In the genomic region with DNA sequence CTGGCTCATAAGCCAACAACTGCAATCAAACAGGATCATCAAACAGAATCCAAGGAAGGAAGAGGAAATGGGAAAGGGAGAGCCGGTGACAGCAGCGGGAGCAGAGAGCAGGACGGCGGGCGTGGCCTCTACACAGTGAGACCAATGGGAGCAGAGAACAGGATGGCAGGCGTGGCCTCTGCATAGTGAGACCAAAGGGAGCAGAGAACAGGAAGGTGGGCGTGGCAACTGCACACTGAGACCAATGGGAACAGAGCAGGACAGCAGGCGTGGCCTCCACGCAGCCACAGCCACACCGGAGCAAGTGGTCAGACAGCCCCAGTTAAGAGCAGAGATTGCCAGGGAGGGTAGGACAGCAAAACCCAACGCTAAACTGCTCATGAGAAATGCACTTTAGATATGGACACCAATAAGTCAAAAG, we compare ENCODE assay signal across 8 cellular contexts. TPM values are rescaled to one million over a fixed set of nuclear protein-coding genes. Genes with fewer than 3 reads are reported as not detected.
DNase-seq lines count a peak whose midpoint lies in the region; ATAC-seq, FAIRE-seq and TF ChIP-seq lines count a peak whose summit lies in the region.

No MANE protein-coding gene starts in this region.

- BruUV-seq in endothelial cell of umbilical vein (replicated peaks; lab: Mats Ljungman, UMichigan) = no TSS peak

- H3K9me1 ChIP-seq in endothelial cell of umbilical vein (replicated peaks; ENCODE audit: control insufficient read depth, extremely low read depth, insufficient read depth, low read length) = no peaks in the 10 kb centered on the region

- H3K9ac ChIP-seq in SK-N-SH = no peak overlapping the region
- H3K9ac ChIP-seq in endothelial cell of umbilical vein (replicated peaks; ENCODE audit: extremely low read depth, insufficient read depth, low read length) = no peak overlapping the region
- no peak overlapping the region for H3K9ac ChIP-seq in mesendoderm (ENCODE audit: low read length)

- H2AK5ac ChIP-seq in mesendoderm (ENCODE audit: low read length) = no peak overlapping the region

- TF ChIP-seq EP300 in SK-N-SH (IDR thresholded peaks at IDR 0.05; ENCODE audit: borderline replicate concordance in 1 of 2, low read depth in 1 of 2, low read length in 1 of 2) = no peak

- CTCF ChIA-PET in SK-N-SH (lab: Yijun Ruan, JAX) (interaction anchor here (0.8 to 2.1 kb wide), 4 partner anchors 21 to 180 kb away, joined by 3 to 13 read pairs (median 10); no protein-coding TSS in a partner anchor), endothelial cell of umbilical vein (lab: Charles Lee) (interaction anchor here (2.0 kb wide), 1 partner anchor 21 kb away, joined by 11 read pairs; no protein-coding TSS in a partner anchor)

- WGBS in SK-N-SH (ENCODE audit: low lambda C conversion rate) = 1% methylated on average over 11 of the region's 11 CpGs
- WGBS in mesendoderm (ENCODE audit: extremely low coverage, insufficient coverage, low lambda C conversion rate) = no CpG with 5 or more reads among the region's 11 CpGs

- TF ChIP-seq RAD21 in SK-N-SH (IDR thresholded peaks at IDR 0.05; ENCODE audit: low read length) = no peak

- H3K79me1 ChIP-seq in mesendoderm (ENCODE audit: low read length) = no peaks in the 10 kb centered on the region

- H2AFZ ChIP-seq in SK-N-SH (ENCODE audit: low read depth) (peak overlapping the region; percentile 19; the same call in 1 of the 2 replicates), endothelial cell of umbilical vein (ENCODE audit: low read depth, low read length) (peak overlapping the region; percentile 33)

- no peaks in the 10 kb centered on the region for H3K9me3 ChIP-seq in SK-N-SH
- H3K9me3 ChIP-seq in endothelial cell of umbilical vein (replicated peaks; ENCODE audit: control insufficient read depth, insufficient read depth, low read length) = no peaks in the 10 kb centered on the region

- H4K8ac ChIP-seq in mesendoderm (ENCODE audit: low read depth, low read length) = no peak overlapping the region

- FAIRE-seq in endothelial cell of umbilical vein (lab: Jason Lieb, UNC) = peak; percentile 98

- H3K4ac ChIP-seq in mesendoderm (ENCODE audit: low read depth, low read length) = no peak overlapping the region

- no peak for TF ChIP-seq CTCF in C4-2B (conservative IDR thresholded peaks at IDR 0.05)
- no peak for TF ChIP-seq CTCF in SK-N-SH (IDR thresholded peaks at IDR 0.05)
- no peak for TF ChIP-seq CTCF in endothelial cell of umbilical vein (IDR thresholded peaks at IDR 0.05; ENCODE audit: extremely low read depth in 1 of 2, insufficient read depth in 1 of 2, low read depth in 1 of 2, low read length in 2 of 2)
- TF ChIP-seq CTCF in type B pancreatic cell (conservative IDR thresholded peaks at IDR 0.05) = no peak

- H3K4me3 Mint-ChIP-seq in type B pancreatic cell = peak overlapping the region; percentile 76

- H4K5ac ChIP-seq in mesendoderm (ENCODE audit: low read length) = no peak overlapping the region

- no peaks in the 10 kb centered on the region for H3K79me2 ChIP-seq in SK-N-SH (ENCODE audit: insufficient read depth)
- no peaks in the 10 kb centered on the region for H3K79me2 ChIP-seq in endothelial cell of umbilical vein (ENCODE audit: control insufficient read depth, insufficient read depth, low read length)
- no peaks in the 10 kb centered on the region for H3K79me2 ChIP-seq in mesendoderm (ENCODE audit: control insufficient read depth, insufficient read depth, low read length)

- H3K56ac ChIP-seq in mesendoderm (ENCODE audit: low read length) = no peak overlapping the region

- peaks cover 15% of the 10 kb centered on the region for H3K4me1 Mint-ChIP-seq in type B pancreatic cell (ENCODE audit: unreplicated experiment)

- H3K4me3 ChIP-seq in SK-N-SH (ENCODE audit: low read depth in 2 of 2, low read length in 1 of 2) (peak overlapping the region; percentile 42 to 53), endothelial cell of umbilical vein (replicated peaks in 1 of 3; ENCODE audit: insufficient read depth in 1 of 3, low read depth in 1 of 3, low read length in 3 of 3) (no peak overlapping the region), mesendoderm (ENCODE audit: low read length) (no peak overlapping the region)

- H2BK5ac ChIP-seq in mesendoderm (ENCODE audit: low read length) = no peak overlapping the region

- H3K27ac Mint-ChIP-seq in type B pancreatic cell = peak overlapping the region; percentile 70

- intact Hi-C loops in endothelial cell of umbilical vein (cut with micrococcal nuclease) = no loop called here

- H3K27me3 Mint-ChIP-seq in type B pancreatic cell = peaks cover 35% of the 10 kb centered on the region

- H2BK120ac ChIP-seq in mesendoderm (ENCODE audit: low read depth, low read length) = no peak overlapping the region

- DNase-seq in NCI-H1092 (lab: John Stamatoyannopoulos, UW) (peak; percentile 97), SK-N-SH (peak; percentile 93), endothelial cell of umbilical vein (ENCODE audit: low read depth, low spot score) (peak; percentile 97), mesendoderm (peak; percentile 94), type B pancreatic cell (ENCODE audit: extremely low spot score, unreplicated experiment) (peak; percentile 87)

- H4K20me1 ChIP-seq in SK-N-SH (ENCODE audit: insufficient read depth) (no peaks in the 10 kb centered on the region), endothelial cell of umbilical vein (replicated peaks; ENCODE audit: control insufficient read depth, extremely low read depth, insufficient read depth, low read length) (no peaks in the 10 kb centered on the region)

- H3K4me1 ChIP-seq in SK-N-SH (ENCODE audit: control insufficient read depth in 1 of 2, insufficient read depth in 2 of 2, low read depth in 1 of 2, low read length in 1 of 2) (peaks cover 0 to 7% of the 10 kb centered on the region in 2 experiments; a peak in 1 of 4 replicates), endothelial cell of umbilical vein (ENCODE audit: control insufficient read depth, extremely low read depth, insufficient read depth, low read length) (peaks cover 3% of the 10 kb centered on the region), mesendoderm (ENCODE audit: control insufficient read depth, low read depth, low read length) (no peaks in the 10 kb centered on the region)

- no peaks in the 10 kb centered on the region for H3K36me3 ChIP-seq in SK-N-SH (replicated peaks in 1 of 2; ENCODE audit: control insufficient read depth in 1 of 2, insufficient read depth in 2 of 2, low read length in 1 of 2)
- no peaks in the 10 kb centered on the region for H3K36me3 ChIP-seq in endothelial cell of umbilical vein (ENCODE audit: control insufficient read depth in 2 of 2, extremely low read depth in 1 of 2, insufficient read depth in 2 of 2, low read length in 2 of 2)
- no peaks in the 10 kb centered on the region for H3K36me3 ChIP-seq in mesendoderm (ENCODE audit: control insufficient read depth, insufficient read depth, low read length)

- H3K4me2 ChIP-seq in SK-N-SH = peak overlapping the region; percentile 72; the same call in 1 of the 2 replicates
- H3K4me2 ChIP-seq in endothelial cell of umbilical vein (ENCODE audit: insufficient read depth, low read length) = no peak overlapping the region
- no peak overlapping the region for H3K4me2 ChIP-seq in mesendoderm (ENCODE audit: low read length)

- H3K36me3 Mint-ChIP-seq in type B pancreatic cell = no peaks in the 10 kb centered on the region

- H3K27me3 ChIP-seq in SK-N-SH (ENCODE audit: insufficient read depth) = no peaks in the 10 kb centered on the region
- no peaks in the 10 kb centered on the region for H3K27me3 ChIP-seq in endothelial cell of umbilical vein (ENCODE audit: control insufficient read depth in 2 of 2, insufficient read depth in 2 of 2, low read length in 2 of 2)
- no peaks in the 10 kb centered on the region for H3K27me3 ChIP-seq in mesendoderm (ENCODE audit: insufficient read depth, low read length, poor library complexity)

- H3K27ac ChIP-seq in C4-2B = peak overlapping the region; percentile 66
- no peak overlapping the region for H3K27ac ChIP-seq in SK-N-SH (ENCODE audit: low read depth in 2 of 2, low read length in 1 of 2)
- no peak overlapping the region for H3K27ac ChIP-seq in endothelial cell of umbilical vein (ENCODE audit: insufficient read depth, low read depth, low read length)
- no peak overlapping the region for H3K27ac ChIP-seq in mesendoderm (ENCODE audit: low read depth, low read length)

- no peaks in the 10 kb centered on the region for H3K9me2 ChIP-seq in SK-N-SH

- POLR2A ChIA-PET in SK-N-SH (lab: Yijun Ruan, JAX) = no interaction called here
- POLR2A ChIA-PET in endothelial cell of umbilical vein (lab: Charles Lee) = no interaction called here

- H3F3A ChIP-seq in SK-N-SH (replicated peaks; ENCODE audit: insufficient read depth) = peaks cover 21% of the 10 kb centered on the region

- H2BK15ac ChIP-seq in mesendoderm (replicated peaks; ENCODE audit: low read depth) = no peak overlapping the region

- H3K9me3 Mint-ChIP-seq in type B pancreatic cell = no peaks in the 10 kb centered on the region

- no peak overlapping the region for H3K23ac ChIP-seq in mesendoderm (ENCODE audit: low read length)

- dilution Hi-C loops in endothelial cell of umbilical vein (cut with MboI; ENCODE audit: extremely low pct_ligation_motif_present, low sequenced_read_pairs) = no loop called here

- H3K18ac ChIP-seq in mesendoderm (ENCODE audit: low read length) = no peak overlapping the region

- TF ChIP-seq POLR2A in endothelial cell of umbilical vein (IDR thresholded peaks at IDR 0.05; ENCODE audit: low read depth, low read length) = no peak

- peak; percentile 95 for ATAC-seq in GM19463 (IDR thresholded peaks at IDR 0.05; ENCODE audit: unreplicated experiment)
- ATAC-seq in HG03520 (IDR thresholded peaks at IDR 0.05; ENCODE audit: unreplicated experiment) = no peak

RNA-seq across cellular contexts. Expression of a gene that starts 16.4 kb away (rescaled TPM):
- polyA plus RNA-seq in SK-N-SH (2012; rRNA removed) (0.44 and 1.1 TPM in 2 replicates), endothelial cell of umbilical vein (1.1 and 1.5 TPM in 2 replicates)
- 0.04 and 0.10 TPM in 2 replicates for polyA plus RNA-seq in SK-N-SH (2012; cell fraction: cytosol; rRNA removed)
- polyA plus RNA-seq in SK-N-SH (2012; cell fraction: nucleus; rRNA removed) = 6.2 and 6.7 TPM in 2 replicates
- total RNA-seq in endothelial cell of umbilical vein (1.2 TPM in 1 of 2 replicates, not detected in the other), type B pancreatic cell (ENCODE audit: low replicate concordance) (not detected in 2 replicates)
- polyA plus RNA-seq in endothelial cell of umbilical vein (2011; cell fraction: cytosol; rRNA removed) = 0.28 and 0.49 TPM in 2 replicates
- polyA plus RNA-seq in endothelial cell of umbilical vein (2011; cell fraction: nucleus; rRNA removed) = 2.6 and 3.1 TPM in 2 replicates
- 0.48 and 0.89 TPM in 2 replicates for polyA plus RNA-seq in endothelial cell of umbilical vein (2012)
- polyA minus RNA-seq in endothelial cell of umbilical vein = 0.36 and 0.95 TPM in 2 replicates
- not detected for polyA minus RNA-seq in endothelial cell of umbilical vein (2011; cell fraction: cytosol; rRNA and poly(A)+ RNA removed)
- polyA minus RNA-seq in endothelial cell of umbilical vein (2011; cell fraction: nucleus; rRNA and poly(A)+ RNA removed) = not detected in 2 replicates
- polyA plus RNA-seq in mesendoderm (2013, experiment 1 of 2) = not detected
- polyA plus RNA-seq in mesendoderm (2013, experiment 2 of 2) = not detected

RNA-seq across cellular contexts. Expression of a gene that starts 24.6 kb away (rescaled TPM):
- 0.03 TPM in 1 of 2 replicates, not detected in the other for polyA plus RNA-seq in SK-N-SH (2012; rRNA removed)
- polyA plus RNA-seq in SK-N-SH (2012; cell fraction: cytosol; rRNA removed) = not detected in 2 replicates
- polyA plus RNA-seq in SK-N-SH (2012; cell fraction: nucleus; rRNA removed) = 0.02 and 0.15 TPM in 2 replicates
- total RNA-seq in endothelial cell of umbilical vein = not detected in 2 replicates
- polyA plus RNA-seq in endothelial cell of umbilical vein = not detected in 2 replicates
- polyA plus RNA-seq in endothelial cell of umbilical vein (2011; cell fraction: cytosol; rRNA removed) = not detected in 2 replicates
- polyA plus RNA-seq in endothelial cell of umbilical vein (2011; cell fraction: nucleus; rRNA removed) = not detected in 2 replicates
- polyA plus RNA-seq in endothelial cell of umbilical vein (2012) = not detected in 2 replicates
- not detected in 2 replicates for polyA minus RNA-seq in endothelial cell of umbilical vein
- polyA minus RNA-seq in endothelial cell of umbilical vein (2011; cell fraction: cytosol; rRNA and poly(A)+ RNA removed) = not detected
- polyA minus RNA-seq in endothelial cell of umbilical vein (2011; cell fraction: nucleus; rRNA and poly(A)+ RNA removed) = not detected in 2 replicates
- polyA plus RNA-seq in mesendoderm (2013, experiment 1 of 2) = 0.24 TPM
- polyA plus RNA-seq in mesendoderm (2013, experiment 2 of 2) = 0.24 TPM
- total RNA-seq in type B pancreatic cell (ENCODE audit: low replicate concordance) = 2.8 and 5.4 TPM in 2 replicates

Comparison
In these comparisons a context has a peak if more than half of its experiments do, and no peak if none do; other contexts are left out.
1. H3K4me3 ChIP-seq: peak in SK-N-SH (2 of 2); none in endothelial cell of umbilical vein (0 of 3) and mesendoderm (single experiment).
2. Peak in every context shown above with its lines, with median percentiles within 50 percentile points of each other: DNase-seq.